In the genomic region with DNA sequence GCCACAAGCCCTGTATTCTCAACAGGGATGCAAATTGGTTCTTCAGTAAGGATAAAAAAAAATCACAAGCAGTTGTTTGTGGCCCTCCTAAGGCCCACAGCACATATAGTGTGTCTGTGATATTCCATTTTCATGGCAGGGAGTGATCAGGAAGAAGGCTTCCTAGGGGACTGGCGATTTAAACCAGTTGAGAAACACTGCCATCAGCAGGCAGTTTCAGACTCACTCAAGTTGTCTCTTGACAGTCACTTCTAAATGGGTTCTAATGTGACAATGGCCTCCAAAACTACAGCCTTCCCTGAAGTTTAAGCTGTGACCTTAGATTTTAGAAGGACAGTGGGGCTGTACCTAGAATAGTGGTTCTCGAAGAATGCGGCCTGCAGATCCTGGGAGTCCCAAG, we compare ENCODE assay signal across 21 cellular contexts. TPM values are rescaled to one million over a fixed set of nuclear protein-coding genes. Genes with fewer than 3 reads are reported as not detected.
DNase-seq lines count a peak whose midpoint lies in the region; ATAC-seq and TF ChIP-seq lines count a peak whose summit lies in the region.
"Had no signal": no experiment of that assay in that cellular context is flagged by ENCODE, and none has a peak within 500 bp of the region (broad histone marks: within the 10 kb centered on the region; RNA-seq: fewer than 3 reads in every experiment).

No MANE protein-coding gene starts in this region.

- peaks cover 18% of the 10 kb centered on the region for H3K4me1 Mint-ChIP-seq in HFFc6 (ENCODE audit: low read depth)

- CTCF ChIA-PET in Panc1 (lab: Charles Lee): no interaction called here

- H3K9me3 ChIP-seq in Panc1 (ENCODE audit: control insufficient read depth, insufficient read depth, low read depth, low read length): no peaks in the 10 kb centered on the region
- H3K9me3 ChIP-seq: esophagus squamous epithelium, Peyer's patch, SJSA1, uterus had no signal

- no peak overlapping the region for H3K27ac ChIP-seq in Panc1 (ENCODE audit: low read length)
- H3K27ac ChIP-seq: esophagus squamous epithelium, Peyer's patch, SJSA1, uterus had no signal

- in situ Hi-C loops in Panc1 (cut with HindIII; ENCODE audit: low pct_unique_long_range_greater_than_20kb, low sequenced_read_pairs): loop anchor here (25.0 kb wide), 1 partner anchor 110 kb away; no protein-coding TSS in a partner anchor

- H3K4me3 Mint-ChIP-seq in HFFc6: no peak overlapping the region
- H3K4me3 Mint-ChIP-seq: activated T-helper 17 cell treated with anti-CD3 and anti-CD28 coated beads, Interleukin-2, amount 50 U/mL, for 72 hours; CD14-positive monocyte; T-helper 17 cell had no signal

- H3K4me3 ChIP-seq in Panc1 (ENCODE audit: low read depth in 2 of 2, low read length in 2 of 2): no peak overlapping the region
- no peak overlapping the region for H3K4me3 ChIP-seq in fibroblast of villous mesenchyme (ENCODE audit: low read depth, low read length)
- H3K4me3 ChIP-seq: esophagus squamous epithelium, lung, Peyer's patch, SJSA1, uterus had no signal

- DNase-seq in DMS53 treated with DMSO at 0.1 percent for 48 hours (lab: John Stamatoyannopoulos, UW; ENCODE audit: unreplicated experiment): peak; percentile 6
- no peak for DNase-seq in HFFc6
- no peak for DNase-seq in Panc1 (ENCODE audit: low read depth, low spot score)
- no peak for DNase-seq in fibroblast of villous mesenchyme (ENCODE audit: low read depth)
- DNase-seq in NCI-H510A (lab: John Stamatoyannopoulos, UW): no peak
- DNase-seq in activated naive CD4-positive, alpha-beta T cell treated with anti-CD3 and anti-CD28 coated beads, Interleukin-2, amount 50 U/mL, for 72 hours (ENCODE audit: low spot score in 2 of 2): no peak
- DNase-seq: activated CD4-positive, alpha-beta T cell treated with anti-CD3 and anti-CD28 coated beads for 48 hours; esophagus squamous epithelium; GF-D8; NCI-H2171; NCI-H526 treated with DMSO at 0.1 percent for 48 hours; Peyer's patch; T-helper 17 cell; uterus had no signal

- TSS peak; percentile 67 for BruUV-seq in Panc1 (replicated peaks; lab: Mats Ljungman, UMichigan)

- no peaks in the 10 kb centered on the region for H3K9me3 Mint-ChIP-seq in HFFc6
- no peaks in the 10 kb centered on the region for H3K9me3 Mint-ChIP-seq in activated naive CD4-positive, alpha-beta T cell treated with anti-CD3 and anti-CD28 coated beads, Interleukin-2, amount 50 U/mL, for 72 hours
- H3K9me3 Mint-ChIP-seq: activated T-helper 17 cell treated with anti-CD3 and anti-CD28 coated beads, Interleukin-2, amount 50 U/mL, for 72 hours; brain; CD14-positive monocyte had no signal

- no peaks in the 10 kb centered on the region for H3K27me3 ChIP-seq in Panc1 (ENCODE audit: control insufficient read depth, insufficient read depth, low read length)
- H3K27me3 ChIP-seq: esophagus squamous epithelium, Peyer's patch, SJSA1, uterus had no signal

- TF ChIP-seq CTCF in HFFc6 (IDR thresholded peaks at IDR 0.05) (no peak; the same call in 1 of the 2 replicates), Panc1 (IDR thresholded peaks at IDR 0.05) (no peak), fibroblast of villous mesenchyme (IDR thresholded peaks at IDR 0.05; ENCODE audit: insufficient read depth, low read depth, low read length) (peak; percentile 2)

- peak overlapping the region; percentile 12; the same call in 1 of the 2 replicates for H3K27ac Mint-ChIP-seq in HFFc6
- peak overlapping the region in 1 of 2 donors; percentile 41 for H3K27ac Mint-ChIP-seq in activated naive CD4-positive, alpha-beta T cell treated with anti-CD3 and anti-CD28 coated beads, Interleukin-2, amount 50 U/mL, for 72 hours

- POLR2A ChIA-PET in Panc1 (lab: Charles Lee): interaction anchor here (0.6 kb wide), 1 partner anchor 87 kb away, joined by 4 read pairs; no protein-coding TSS in a partner anchor

- H3K27me3 Mint-ChIP-seq in HFFc6 (ENCODE audit: insufficient read depth): peaks cover 2% of the 10 kb centered on the region; the same call in 1 of the 2 replicates
- H3K27me3 Mint-ChIP-seq: activated T-helper 17 cell treated with anti-CD3 and anti-CD28 coated beads, Interleukin-2, amount 50 U/mL, for 72 hours; brain; T-helper 17 cell had no signal

- H3K36me3 ChIP-seq in Panc1 (ENCODE audit: control insufficient read depth, insufficient read depth, low read length): peaks cover 14% of the 10 kb centered on the region

- intact Hi-C loops in Panc1 (cut with micrococcal nuclease; ENCODE audit: unreplicated experiment): no loop called here

- ATAC-seq in Panc1: peak; percentile 18; the same call in 1 of the 2 replicates
- no peak for ATAC-seq in HG03565 (IDR thresholded peaks at IDR 0.05; ENCODE audit: unreplicated experiment)
- ATAC-seq in GM19324 (IDR thresholded peaks at IDR 0.05; ENCODE audit: low FRiP score, unreplicated experiment): no peak
- no peak for ATAC-seq in activated naive CD4-positive, alpha-beta T cell treated with anti-CD3 and anti-CD28 coated beads, Interleukin-2, amount 50 U/mL, for 72 hours
- ATAC-seq: activated T-helper 17 cell treated with anti-CD3 and anti-CD28 coated beads, Interleukin-2, amount 50 U/mL, for 72 hours; T-helper 17 cell had no signal

- H3K4me1 ChIP-seq in Panc1 (ENCODE audit: control insufficient read depth, insufficient read depth, low read length): peaks cover 5% of the 10 kb centered on the region; the same call in 1 of the 2 replicates
- H3K4me1 ChIP-seq: uterus had no signal

- H3K36me3 Mint-ChIP-seq in HFFc6 (ENCODE audit: low read depth): peaks cover 32% of the 10 kb centered on the region
- H3K36me3 Mint-ChIP-seq in activated naive CD4-positive, alpha-beta T cell treated with anti-CD3 and anti-CD28 coated beads, Interleukin-2, amount 50 U/mL, for 72 hours: peaks cover 16 to 26% of the 10 kb centered on the region in 2 donors

RNA-seq across cellular contexts. Expression of a gene that starts 6.0 kb away (rescaled TPM):
- 10 to 100 TPM; 54.9 to 71.4 (median 60.4) TPM for total RNA-seq in HFFc6 (2021; fragmentation: NEBNext Ultra II Directional; extraction: Animal tissue kit (Norgen Biotek cat#: 25700))
- 85.5 TPM for total RNA-seq in Panc1 (2021; ENCODE audit: unreplicated experiment)
- polyA plus RNA-seq in Panc1 (2012; ENCODE audit: insufficient read length): 77.4 TPM
- 93.7 and 108 TPM in 2 replicates for total RNA-seq in fibroblast of villous mesenchyme
- 10 to 100 TPM; 71.5 to 82.9 TPM for total RNA-seq in activated naive CD4-positive, alpha-beta T cell treated with anti-CD3 and anti-CD28 coated beads, Interleukin-2, amount 50 U/mL, for 72 hours

RNA-seq across cellular contexts. Expression of a gene that starts 6.2 kb away (rescaled TPM):
- 10 to 100 TPM; 57.6 to 84.6 (median 71.1) TPM for total RNA-seq in HFFc6 (2021; fragmentation: NEBNext Ultra II Directional; extraction: Animal tissue kit (Norgen Biotek cat#: 25700))
- 63.1 TPM for total RNA-seq in Panc1 (2021; ENCODE audit: unreplicated experiment)
- 48.7 TPM for polyA plus RNA-seq in Panc1 (2012; ENCODE audit: insufficient read length)
- total RNA-seq in fibroblast of villous mesenchyme: 27.2 and 29.6 TPM in 2 replicates
- total RNA-seq in activated naive CD4-positive, alpha-beta T cell treated with anti-CD3 and anti-CD28 coated beads, Interleukin-2, amount 50 U/mL, for 72 hours: 10 to 100 TPM; 16.5 to 17.6 TPM

RNA-seq across cellular contexts. Expression of a gene that starts 33.4 kb away (rescaled TPM):
- total RNA-seq in HFFc6 (2021; fragmentation: NEBNext Ultra II Directional; extraction: Animal tissue kit (Norgen Biotek cat#: 25700)): 100 to 1,000 TPM in 2 of 6 experiments, 10 to 100 TPM in 4; 88.0 to 106 (median 93.3) TPM
- total RNA-seq in Panc1 (2021; ENCODE audit: unreplicated experiment) (231 TPM), fibroblast of villous mesenchyme (39.6 and 39.7 TPM in 2 replicates)
- polyA plus RNA-seq in Panc1 (2012; ENCODE audit: insufficient read length): 251 TPM
- total RNA-seq in activated naive CD4-positive, alpha-beta T cell treated with anti-CD3 and anti-CD28 coated beads, Interleukin-2, amount 50 U/mL, for 72 hours: 100 to 1,000 TPM; 187 to 193 TPM

RNA-seq across cellular contexts. Expression of a gene that starts 53.1 kb away (rescaled TPM):
- total RNA-seq in HFFc6 (2021; fragmentation: NEBNext Ultra II Directional; extraction: Animal tissue kit (Norgen Biotek cat#: 25700)): 1 to 10 TPM in 2 of 6 experiments, under 1 TPM in 4; 0.55 to 1.2 (median 0.94) TPM
- total RNA-seq in Panc1 (2021; ENCODE audit: unreplicated experiment) (12.2 TPM), fibroblast of villous mesenchyme (3.2 and 5.2 TPM in 2 replicates)
- 9.6 TPM for polyA plus RNA-seq in Panc1 (2012; ENCODE audit: insufficient read length)
- total RNA-seq in activated naive CD4-positive, alpha-beta T cell treated with anti-CD3 and anti-CD28 coated beads, Interleukin-2, amount 50 U/mL, for 72 hours: 10 to 100 TPM; 15.5 to 28.2 TPM
